ENCODE assay signal across 8 cellular contexts in genomic region chr7:93036807-93037206, GRCh38.
DNase-seq lines count a peak whose midpoint lies in the region; ATAC-seq lines count a peak whose summit lies in the region.

No MANE protein-coding gene starts in this region.

- DNase-seq in DMS53 treated with DMSO at 0.1 percent for 48 hours (lab: John Stamatoyannopoulos, UW; ENCODE audit: unreplicated experiment) (peak; percentile 97), DMS 273 treated with DMSO at 0.1 percent for 48 hours (lab: John Stamatoyannopoulos, UW) (no peak), GOT3 (lab: John Stamatoyannopoulos, UW) (no peak)
- peak; percentile 45 for DNase-seq in activated CD8-positive, alpha-beta T cell treated with anti-CD3 and anti-CD28 coated beads, Interleukin-2, amount 10 ng/mL, durations not matched to agents 7 days and 5 days
- DNase-seq in activated effector memory CD4-positive, alpha-beta T cell treated with anti-CD3 and anti-CD28 coated beads, Interleukin-2, amount 50 U/mL, for 16 hours, result no peak
- DNase-seq in activated CD8-positive, alpha-beta memory T cell treated with anti-CD3 and anti-CD28 coated beads, Interleukin-2, amount 50 U/mL, for 4 hours, result no peak

- CTCF ChIA-PET in activated CD8-positive, alpha-beta T cell treated with anti-CD3 and anti-CD28 coated beads, Interleukin-2, amount 10 ng/mL, durations not matched to agents 7 days and 5 days (lab: Charles Lee), result interaction anchor here (0.9 to 1.7 kb wide), 4 partner anchors 11 to 415 kb away, joined by 3 to 7 read pairs (median 3); no protein-coding TSS in a partner anchor

- peaks cover 9% of the 10 kb centered on the region for H3K9me3 Mint-ChIP-seq in activated CD8-positive, alpha-beta T cell treated with anti-CD3 and anti-CD28 coated beads, Interleukin-2, amount 10 ng/mL, durations not matched to agents 7 days and 5 days (ENCODE audit: insufficient read depth)

- no peak overlapping the region for H3K4me3 Mint-ChIP-seq in activated CD8-positive, alpha-beta T cell treated with anti-CD3 and anti-CD28 coated beads, Interleukin-2, amount 10 ng/mL, durations not matched to agents 7 days and 5 days

- ATAC-seq in GM19043 (IDR thresholded peaks at IDR 0.05; ENCODE audit: low read depth, unreplicated experiment), result peak; percentile 82
- ATAC-seq in HG03025 (IDR thresholded peaks at IDR 0.05; ENCODE audit: low FRiP score, unreplicated experiment), result peak; percentile 94
- peak; percentile 85 for ATAC-seq in activated CD8-positive, alpha-beta T cell treated with anti-CD3 and anti-CD28 coated beads, Interleukin-2, amount 10 ng/mL, durations not matched to agents 7 days and 5 days

- H3K27ac Mint-ChIP-seq in activated CD8-positive, alpha-beta T cell treated with anti-CD3 and anti-CD28 coated beads, Interleukin-2, amount 10 ng/mL, durations not matched to agents 7 days and 5 days, result no peak overlapping the region

- no peaks in the 10 kb centered on the region for H3K27me3 Mint-ChIP-seq in activated CD8-positive, alpha-beta T cell treated with anti-CD3 and anti-CD28 coated beads, Interleukin-2, amount 10 ng/mL, durations not matched to agents 7 days and 5 days (ENCODE audit: low read depth)

- H3K36me3 Mint-ChIP-seq in activated CD8-positive, alpha-beta T cell treated with anti-CD3 and anti-CD28 coated beads, Interleukin-2, amount 10 ng/mL, durations not matched to agents 7 days and 5 days (ENCODE audit: low read depth), result no peaks in the 10 kb centered on the region

- POLR2A ChIA-PET in activated CD8-positive, alpha-beta T cell treated with anti-CD3 and anti-CD28 coated beads, Interleukin-2, amount 10 ng/mL, durations not matched to agents 7 days and 5 days (lab: Charles Lee), result interaction anchor here (0.6 to 1.3 kb wide), 2 partner anchors 204 to 422 kb away, joined by 4 to 5 read pairs; no protein-coding TSS in a partner anchor

- H3K4me1 Mint-ChIP-seq in activated CD8-positive, alpha-beta T cell treated with anti-CD3 and anti-CD28 coated beads, Interleukin-2, amount 10 ng/mL, durations not matched to agents 7 days and 5 days (ENCODE audit: low read depth), result peaks cover 14% of the 10 kb centered on the region

Comparison
In these comparisons a context has a peak if more than half of its experiments do, and no peak if none do; other contexts are left out.
1. DNase-seq: peak in DMS53 treated with DMSO at 0.1 percent for 48 hours (single experiment) and activated CD8-positive, alpha-beta T cell treated with anti-CD3 and anti-CD28 coated beads, Interleukin-2, amount 10 ng/mL, durations not matched to agents 7 days and 5 days (single experiment); none in activated effector memory CD4-positive, alpha-beta T cell treated with anti-CD3 and anti-CD28 coated beads, Interleukin-2, amount 50 U/mL, for 16 hours (single experiment), DMS 273 treated with DMSO at 0.1 percent for 48 hours (single experiment), activated CD8-positive, alpha-beta memory T cell treated with anti-CD3 and anti-CD28 coated beads, Interleukin-2, amount 50 U/mL, for 4 hours (single experiment) and GOT3 (single experiment).
2. Peak in every context shown above with its lines, with median percentiles within 50 percentile points of each other: ATAC-seq.